16 cellular contexts compared by ENCODE assay signal in the genomic region with DNA sequence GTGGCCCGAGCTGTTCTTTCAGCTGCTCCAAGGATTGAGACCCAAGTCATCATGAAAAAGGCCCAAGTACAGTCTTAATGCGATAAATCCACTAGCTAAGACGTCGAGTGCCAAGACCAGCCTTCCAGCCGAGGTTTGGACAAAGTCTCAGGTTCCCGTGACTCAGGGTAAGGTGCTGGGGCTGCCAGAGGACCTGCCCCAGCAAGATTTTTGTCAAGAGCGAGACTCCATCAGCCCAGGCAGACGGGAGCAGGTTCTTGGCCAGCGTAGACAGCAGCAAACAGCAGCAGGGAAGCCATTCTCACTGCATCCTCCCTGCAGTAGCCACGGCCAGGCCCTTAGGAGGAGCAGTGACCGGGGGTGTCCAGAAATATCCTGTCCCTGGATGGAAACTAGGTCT. TPM values are rescaled to one million over a fixed set of nuclear protein-coding genes. Genes with fewer than 3 reads are reported as not detected.
A peak's percentile ranks its signal among the peaks of the same experiment; 100 is the strongest.
DNase-seq lines count a peak whose midpoint lies in the region; ATAC-seq and TF ChIP-seq lines count a peak whose summit lies in the region.
"Had no signal": no experiment of that assay in that cellular context is flagged by ENCODE, and none has a peak within 500 bp of the region (broad histone marks: within the 10 kb centered on the region; RNA-seq: fewer than 3 reads in every experiment).

No MANE protein-coding gene starts in this region.

- peaks cover 55% of the 10 kb centered on the region for H3K79me2 ChIP-seq in mammary epithelial cell (ENCODE audit: insufficient read depth, low read length)

- peak overlapping the region; percentile 52 to 55 for H3K4me3 Mint-ChIP-seq in activated T-cell treated with anti-CD3 and anti-CD28 coated beads, Interleukin-2, amount 50 U/mL, for 72 hours
- H3K4me3 Mint-ChIP-seq: central memory CD8-positive, alpha-beta T cell had no signal

- H3K4me1 ChIP-seq in NT2/D1 (ENCODE audit: insufficient read depth, insufficient read length) (peaks cover 22% of the 10 kb centered on the region), mammary epithelial cell (ENCODE audit: insufficient read depth, low read length) (peaks cover 39% of the 10 kb centered on the region), skeletal muscle satellite cell (ENCODE audit: control insufficient read depth, insufficient read depth, low read length) (peaks cover 26% of the 10 kb centered on the region)

- WGBS in mammary epithelial cell (ENCODE audit: low coverage, missing lambda C conversion rate): 9% methylated on average over 10 of the region's 11 CpGs

- no peaks in the 10 kb centered on the region for H3K27me3 Mint-ChIP-seq in activated T-cell treated with anti-CD3 and anti-CD28 coated beads, Interleukin-2, amount 50 U/mL, for 72 hours (ENCODE audit: low read depth)
- H3K27me3 Mint-ChIP-seq: central memory CD8-positive, alpha-beta T cell had no signal

- H3K27me3 ChIP-seq in NT2/D1 (ENCODE audit: insufficient read depth, insufficient read length) (no peaks in the 10 kb centered on the region), mammary epithelial cell (ENCODE audit: insufficient read depth, low read length) (no peaks in the 10 kb centered on the region), skeletal muscle satellite cell (ENCODE audit: control insufficient read depth, insufficient read depth, low read length) (no peaks in the 10 kb centered on the region)

- H3K9ac ChIP-seq in NT2/D1 (ENCODE audit: insufficient read length, low read depth): peak overlapping the region; percentile 54
- no peak overlapping the region for H3K9ac ChIP-seq in mammary epithelial cell (ENCODE audit: insufficient read depth, low read length)
- no peak overlapping the region for H3K9ac ChIP-seq in skeletal muscle satellite cell (ENCODE audit: low read depth, low read length)

- peaks cover 61% of the 10 kb centered on the region for H3K36me3 ChIP-seq in NT2/D1 (ENCODE audit: insufficient read depth, insufficient read length, low read length)
- H3K36me3 ChIP-seq in mammary epithelial cell (ENCODE audit: insufficient read depth, low read length): peaks cover 2% of the 10 kb centered on the region
- peaks cover 41% of the 10 kb centered on the region for H3K36me3 ChIP-seq in skeletal muscle satellite cell (ENCODE audit: insufficient read depth, low read length)

- no peaks in the 10 kb centered on the region for H3K9me3 Mint-ChIP-seq in activated T-cell treated with anti-CD3 and anti-CD28 coated beads, Interleukin-2, amount 50 U/mL, for 72 hours
- H3K9me3 Mint-ChIP-seq: central memory CD8-positive, alpha-beta T cell had no signal

- in situ Hi-C loops in mammary epithelial cell (cut with MboI; ENCODE audit: low sequenced_read_pairs in 2 of 2): loop anchor here (5.0 kb wide), 1 partner anchor 63 kb away; no protein-coding TSS in a partner anchor

- no peak overlapping the region for H3K4me3 ChIP-seq in NT2/D1 (ENCODE audit: insufficient read length, low read depth)
- H3K4me3 ChIP-seq in mammary epithelial cell (replicated peaks in 1 of 3; ENCODE audit: insufficient read depth in 1 of 3, low read depth in 2 of 3, low read length in 3 of 3): peak overlapping the region in 1 of 3 experiments; percentile 27
- H3K4me3 ChIP-seq in skeletal muscle satellite cell (ENCODE audit: low read length): no peak overlapping the region
- H3K4me3 ChIP-seq: mucosa of descending colon had no signal

- peaks cover 49% of the 10 kb centered on the region for H3K4me1 Mint-ChIP-seq in activated T-cell treated with anti-CD3 and anti-CD28 coated beads, Interleukin-2, amount 50 U/mL, for 72 hours (ENCODE audit: low read depth)

- no peak overlapping the region for H2AFZ ChIP-seq in mammary epithelial cell (ENCODE audit: low read depth, low read length)

- H4K20me1 ChIP-seq in mammary epithelial cell (ENCODE audit: insufficient read depth, low read length): no peaks in the 10 kb centered on the region

- no TSS peak for BruUV-seq in mammary epithelial cell (replicated peaks; lab: Mats Ljungman, UMichigan)

- peak overlapping the region; percentile 64 for H3K4me2 ChIP-seq in mammary epithelial cell (ENCODE audit: insufficient read depth, low read depth, low read length)
- peak overlapping the region; percentile 42 for H3K4me2 ChIP-seq in skeletal muscle satellite cell (ENCODE audit: low read length)

- no peak for TF ChIP-seq CTCF in mammary epithelial cell (conservative IDR thresholded peaks at IDR 0.05 in 1 of 2, IDR thresholded peaks at IDR 0.05 in 1 of 2; ENCODE audit: extremely low read depth in 1 of 2, insufficient read depth in 1 of 2, low read depth in 1 of 2, low read length in 2 of 2)

- no peak for DNase-seq in activated T-cell treated with anti-CD3 and anti-CD28 coated beads, Interleukin-2, amount 50 U/mL, for 72 hours
- DNase-seq in activated T-cell treated with anti-CD3 and anti-CD28 coated beads, Interleukin-2, amount 50 U/mL, for 48 hours: no peak
- DNase-seq in NT2/D1 (ENCODE audit: low read depth, low spot score) (no peak), mammary epithelial cell (peak; percentile 81), DMS53 treated with DMSO at 0.1 percent for 48 hours (lab: John Stamatoyannopoulos, UW; ENCODE audit: unreplicated experiment) (no peak), epidermal melanocyte (ENCODE audit: insufficient read length, low spot score) (no peak)
- DNase-seq: glutamatergic neuron; kidney; mucosa of descending colon; NCI-H1694; NCI-H446; stimulated activated CD4-positive, alpha-beta T cell treated with anti-CD3 and anti-CD28 coated beads, Interleukin-15, amount 100 ng/mL, for 24 hours had no signal

- CTCF ChIA-PET in mammary epithelial cell (lab: Charles Lee; ENCODE audit: low non-redundant PET): interaction anchor here (0.6 kb wide), 1 partner anchor 15 kb away, joined by 4 read pairs; no protein-coding TSS in a partner anchor

- no peak for ATAC-seq in activated T-cell treated with anti-CD3 and anti-CD28 coated beads, Interleukin-2, amount 50 U/mL, for 72 hours (replicated peaks in 1 of 2)
- ATAC-seq in GM21526 (IDR thresholded peaks at IDR 0.05; ENCODE audit: low FRiP score, unreplicated experiment): no peak
- ATAC-seq: mucosa of descending colon had no signal

- H3K27ac ChIP-seq in mammary epithelial cell (ENCODE audit: insufficient read depth, low read depth, low read length): no peak overlapping the region
- H3K27ac ChIP-seq: VCaP had no signal

- intact Hi-C loops in mammary epithelial cell (cut with micrococcal nuclease): loop anchor here (10.0 kb wide), 1 partner anchor 220 kb away; no protein-coding TSS in a partner anchor

- no peaks in the 10 kb centered on the region for H3K9me3 ChIP-seq in NT2/D1 (ENCODE audit: insufficient read depth, low read length)
- H3K9me3 ChIP-seq in mammary epithelial cell (replicated peaks; ENCODE audit: insufficient read depth, low read length): no peaks in the 10 kb centered on the region
- no peaks in the 10 kb centered on the region for H3K9me3 ChIP-seq in skeletal muscle satellite cell (replicated peaks; ENCODE audit: low read length)
- H3K9me3 ChIP-seq: mucosa of descending colon had no signal

- H3K27ac Mint-ChIP-seq in activated T-cell treated with anti-CD3 and anti-CD28 coated beads, Interleukin-2, amount 50 U/mL, for 72 hours: peak overlapping the region; percentile 54

- H3K36me3 Mint-ChIP-seq in activated T-cell treated with anti-CD3 and anti-CD28 coated beads, Interleukin-2, amount 50 U/mL, for 72 hours (ENCODE audit: insufficient read depth in 2 of 2): peaks cover 2 to 12% of the 10 kb centered on the region in 2 donors

- dilution Hi-C loops in mammary epithelial cell (cut with HindIII; ENCODE audit: low sequenced_read_pairs): no loop called here

RNA-seq across cellular contexts. Expression of a gene that starts 3.4 kb away (rescaled TPM):
- 10 to 100 TPM in 1 of 2 donors, 1 to 10 TPM in 1; 9.8 to 11.8 TPM for total RNA-seq in activated T-cell treated with anti-CD3 and anti-CD28 coated beads, Interleukin-2, amount 50 U/mL, for 72 hours
- total RNA-seq in mammary epithelial cell: 10 to 100 TPM; 12.8 to 17.5 TPM
- 6.0 TPM for polyA plus RNA-seq in mammary epithelial cell
- polyA minus RNA-seq in mammary epithelial cell: 5.7 TPM
- 10.4 and 12.5 TPM in 2 replicates for total RNA-seq in skeletal muscle satellite cell (2012; rRNA removed)

RNA-seq across cellular contexts. Expression of a gene that starts 36.5 kb away (rescaled TPM):
- 10 to 100 TPM; 18.7 to 20.5 TPM for total RNA-seq in activated T-cell treated with anti-CD3 and anti-CD28 coated beads, Interleukin-2, amount 50 U/mL, for 72 hours
- 10 to 100 TPM in 1 of 2 donors, 1 to 10 TPM in 1; 4.0 to 33.3 TPM for total RNA-seq in mammary epithelial cell
- polyA plus RNA-seq in mammary epithelial cell: 2.0 TPM
- 8.9 TPM for polyA minus RNA-seq in mammary epithelial cell
- total RNA-seq in skeletal muscle satellite cell (2012; rRNA removed): 3.7 and 4.1 TPM in 2 replicates
